ENCODE assay signal across 31 cellular contexts in genomic region chr20:10497283-10497682, GRCh38.
"Had no signal": no experiment of that assay in that cellular context is flagged by ENCODE, and none has a peak within 500 bp of the region (broad histone marks: within the 10 kb centered on the region; RNA-seq: fewer than 3 reads in every experiment).

No MANE protein-coding gene starts in this region.

- H3K36me3 Mint-ChIP-seq: naive thymus-derived CD8-positive, alpha-beta T cell; type B pancreatic cell had no signal

- H3K27ac ChIP-seq: left lung, lower lobe of right lung, pancreas, prostate gland, sigmoid colon, tibial nerve, uterus had no signal

- H3K4me3 ChIP-seq: left lung, lower lobe of right lung, pancreas, prostate gland, sigmoid colon, smooth muscle cell, tibial nerve, uterus had no signal

- DNase-seq: hypothalamus; immature natural killer cell; kidney; left colon; left lung; lower lobe of right lung; mammary epithelial cell; mesenchymal stem cell; naive thymus-derived CD8-positive, alpha-beta T cell; nucleus accumbens; pancreas; posterior cingulate gyrus; retina; right cardiac atrium; sigmoid colon; stimulated activated CD4-positive, alpha-beta T cell treated with anti-CD3 and anti-CD28 coated beads, Interleukin-1b, Interleukin-23, amount 100 ng/mL, for 48 hours; stimulated activated CD4-positive, alpha-beta T cell treated with anti-CD3 and anti-CD28 coated beads, Interleukin-2, amount 100 ng/mL, for 48 hours; stimulated activated CD4-positive, alpha-beta T cell treated with anti-CD3 and anti-CD28 coated beads, Interleukin-4, amount 100 ng/mL, for 4 hours; stimulated activated CD8-positive, alpha-beta memory T cell treated with anti-CD3 and anti-CD28 coated beads, Interleukin-4, amount 100 ng/mL, for 48 hours; stimulated activated naive CD4-positive, alpha-beta T cell treated with Interleukin-2 at 50 U/mL for 16 hours; stimulated activated naive CD8-positive, alpha-beta T cell treated with anti-CD3 and anti-CD28 coated beads, Interleukin-15, amount 100 ng/mL, for 72 hours; substantia nigra; uterus had no signal

- H3K36me3 ChIP-seq: left lung, lower lobe of right lung, pancreas, prostate gland, sigmoid colon, tibial nerve, uterus had no signal

- H3K27me3 ChIP-seq: left lung, pancreas, sigmoid colon, tibial nerve, uterus had no signal

- H3K27ac Mint-ChIP-seq: stimulated activated memory B cell treated with anti-CD40 and anti-IgM and Interleukin-4, amounts not matched to agents 10 μg/mL and 1 μg/mL and 100 μg/mL, for 72 hours; stimulated activated naive CD8-positive, alpha-beta T cell treated with anti-CD3 and anti-CD28 coated beads, Interleukin-15, amount 100 ng/mL, for 72 hours; type B pancreatic cell had no signal

- H3K4me3 Mint-ChIP-seq: naive thymus-derived CD8-positive, alpha-beta T cell; nephron; neural crest cell; stimulated activated memory B cell treated with anti-CD40 and anti-IgM and Interleukin-4, amounts not matched to agents 10 μg/mL and 1 μg/mL and 100 μg/mL, for 72 hours; stimulated activated naive CD8-positive, alpha-beta T cell treated with anti-CD3 and anti-CD28 coated beads, Interleukin-15, amount 100 ng/mL, for 72 hours; type B pancreatic cell had no signal

- H3K9me3 ChIP-seq: left lung, lower lobe of right lung, pancreas, prostate gland, sigmoid colon, tibial nerve, uterus had no signal

- H3K9me3 Mint-ChIP-seq: naive thymus-derived CD8-positive, alpha-beta T cell; nephron; neural crest cell; stimulated activated memory B cell treated with anti-CD40 and anti-IgM and Interleukin-4, amounts not matched to agents 10 μg/mL and 1 μg/mL and 100 μg/mL, for 72 hours; stimulated activated naive CD8-positive, alpha-beta T cell treated with anti-CD3 and anti-CD28 coated beads, Interleukin-15, amount 100 ng/mL, for 72 hours; type B pancreatic cell had no signal

- H3K27me3 Mint-ChIP-seq: naive thymus-derived CD8-positive, alpha-beta T cell; stimulated activated memory B cell treated with anti-CD40 and anti-IgM and Interleukin-4, amounts not matched to agents 10 μg/mL and 1 μg/mL and 100 μg/mL, for 72 hours; stimulated activated naive CD8-positive, alpha-beta T cell treated with anti-CD3 and anti-CD28 coated beads, Interleukin-15, amount 100 ng/mL, for 72 hours; type B pancreatic cell had no signal

- H3K4me1 ChIP-seq: pancreas, prostate gland, uterus had no signal

- FAIRE-seq: islet of Langerhans, kidney, pancreas had no signal
